ENCODE assay signal across 11 cellular contexts in genomic region chr3:184566441-184567414, GRCh38. TPM values are rescaled to one million over a fixed set of nuclear protein-coding genes. Genes with fewer than 3 reads are reported as not detected.
DNase-seq lines count a peak whose midpoint lies in the region; ATAC-seq and TF ChIP-seq lines count a peak whose summit lies in the region.
"Had no signal": no experiment of that assay in that cellular context is flagged by ENCODE, and none has a peak within 500 bp of the region (broad histone marks: within the 10 kb centered on the region; RNA-seq: fewer than 3 reads in every experiment).

No MANE protein-coding gene starts in this region.

- peaks cover 14 to 61% (median 33%) of the 10 kb centered on the region in 10 experiments; a peak in 19 of 20 replicates for H3K4me1 ChIP-seq in BLaER1 treated with 17β-estradiol and CSF1 and Interleukin-3, amounts not matched to agents 10 nM and 100 nM
- H3K4me1 ChIP-seq in foreskin keratinocyte (peaks cover 34% of the 10 kb centered on the region), rectal smooth muscle tissue (ENCODE audit: control insufficient read depth, insufficient read depth, low read length) (peaks cover 34% of the 10 kb centered on the region)
- H3K4me1 ChIP-seq: psoas muscle had no signal

- H3K9me3 ChIP-seq in BLaER1 treated with 17β-estradiol and CSF1 and Interleukin-3, amounts not matched to agents 10 nM and 100 nM (replicated peaks in 1 of 11) = no peaks in the 10 kb centered on the region
- H3K9me3 ChIP-seq: adrenal gland, psoas muscle had no signal

- DNase-seq in RWPE1 (ENCODE audit: low spot score) = peak; percentile 66
- peak in 1 of 2 donors; percentile 48 for DNase-seq in foreskin keratinocyte
- DNase-seq in naive thymus-derived CD8-positive, alpha-beta T cell = no peak
- no peak for DNase-seq in activated CD4-positive, CD25-positive, alpha-beta regulatory T cell treated with anti-CD3 and anti-CD28 coated beads, Interleukin-2, amount 50 U/mL, for 72 hours
- DNase-seq in SW 1271 (lab: John Stamatoyannopoulos, UW) = no peak
- DNase-seq in NCI-H187 (lab: John Stamatoyannopoulos, UW) = no peak
- DNase-seq: psoas muscle had no signal

- no peak overlapping the region for H3K27ac Mint-ChIP-seq in naive thymus-derived CD8-positive, alpha-beta T cell
- H3K27ac Mint-ChIP-seq: CD14-positive monocyte had no signal

- H3K9me3 Mint-ChIP-seq in naive thymus-derived CD8-positive, alpha-beta T cell = no peaks in the 10 kb centered on the region

- H3K36me3 Mint-ChIP-seq in naive thymus-derived CD8-positive, alpha-beta T cell = peaks cover 0 to 3% (median 0%) of the 10 kb centered on the region in 3 donors

- no peak overlapping the region for H3K4me3 ChIP-seq in BLaER1 treated with 17β-estradiol and CSF1 and Interleukin-3, amounts not matched to agents 10 nM and 100 nM
- no peak overlapping the region for H3K4me3 ChIP-seq in rectal smooth muscle tissue (ENCODE audit: low read length)
- H3K4me3 ChIP-seq: adrenal gland, psoas muscle had no signal

- TF ChIP-seq CTCF in RWPE1 (conservative IDR thresholded peaks at IDR 0.05; ENCODE audit: low read depth) (no peak), foreskin keratinocyte (conservative IDR thresholded peaks at IDR 0.05) (no peak)

- H3K9ac ChIP-seq in BLaER1 treated with 17β-estradiol and CSF1 and Interleukin-3, amounts not matched to agents 10 nM and 100 nM = no peak overlapping the region
- H3K9ac ChIP-seq in rectal smooth muscle tissue (ENCODE audit: low read length) = no peak overlapping the region

- peaks cover 0 to 97% (median 54%) of the 10 kb centered on the region in 11 experiments; a peak in 16 of 22 replicates for H4K20me1 ChIP-seq in BLaER1 treated with 17β-estradiol and CSF1 and Interleukin-3, amounts not matched to agents 10 nM and 100 nM

- no peak overlapping the region for H3K4me3 Mint-ChIP-seq in naive thymus-derived CD8-positive, alpha-beta T cell

- H3K4me2 ChIP-seq in BLaER1 treated with 17β-estradiol and CSF1 and Interleukin-3, amounts not matched to agents 10 nM and 100 nM = peak overlapping the region in 7 of 11 experiments; percentile 4 to 96 (median 8); a peak in 6 of 22 replicates

- CTCF ChIA-PET in RWPE1 (lab: Yijun Ruan, JAX) = interaction anchor here (0.6 to 1.0 kb wide), 2 partner anchors 18 to 193 kb away, joined by 3 to 7 read pairs; no protein-coding TSS in a partner anchor

- peak; percentile 8 for ATAC-seq in foreskin keratinocyte
- no peak for ATAC-seq in naive thymus-derived CD8-positive, alpha-beta T cell
- ATAC-seq: psoas muscle had no signal

- H3K36me3 ChIP-seq in BLaER1 treated with 17β-estradiol and CSF1 and Interleukin-3, amounts not matched to agents 10 nM and 100 nM = no peaks in the 10 kb centered on the region
- no peaks in the 10 kb centered on the region for H3K36me3 ChIP-seq in rectal smooth muscle tissue (ENCODE audit: control insufficient read depth, insufficient read depth, low read length)
- H3K36me3 ChIP-seq: adrenal gland had no signal

- POLR2A ChIA-PET in RWPE1 (lab: Yijun Ruan, JAX; ENCODE audit: low non-redundant PET) = interaction anchor here (0.6 to 1.1 kb wide), 5 partner anchors 37 to 656 kb away, joined by 3 to 6 read pairs (median 4); no protein-coding TSS in a partner anchor
- POLR2A ChIA-PET in naive thymus-derived CD8-positive, alpha-beta T cell (lab: Charles Lee) = no interaction called here

- H3K27ac ChIP-seq in BLaER1 treated with 17β-estradiol and CSF1 and Interleukin-3, amounts not matched to agents 10 nM and 100 nM = no peak overlapping the region
- peak overlapping the region; percentile 97 for H3K27ac ChIP-seq in RWPE1
- peak overlapping the region; percentile 68 for H3K27ac ChIP-seq in foreskin keratinocyte
- H3K27ac ChIP-seq in rectal smooth muscle tissue (ENCODE audit: low read depth, low read length) = peak overlapping the region; percentile 87
- H3K27ac ChIP-seq: psoas muscle had no signal

- peaks cover 74 to 100% (median 100%) of the 10 kb centered on the region in 11 experiments for H3K27me3 ChIP-seq in BLaER1 treated with 17β-estradiol and CSF1 and Interleukin-3, amounts not matched to agents 10 nM and 100 nM
- H3K27me3 ChIP-seq in foreskin keratinocyte (peaks cover 3% of the 10 kb centered on the region), rectal smooth muscle tissue (ENCODE audit: control insufficient read depth, insufficient read depth, low read length) (no peaks in the 10 kb centered on the region)
- H3K27me3 ChIP-seq: adrenal gland had no signal

- H3K4me1 Mint-ChIP-seq in naive thymus-derived CD8-positive, alpha-beta T cell = peaks cover 5 to 21% (median 11%) of the 10 kb centered on the region in 4 donors

- H3K27me3 Mint-ChIP-seq in naive thymus-derived CD8-positive, alpha-beta T cell = peaks cover 16 to 48% (median 31%) of the 10 kb centered on the region in 5 donors

RNA-seq across cellular contexts. Expression of gene EPHB3, which starts 5.1 kb away (rescaled TPM):
- 5.2 and 10.8 TPM in 2 replicates for total RNA-seq in foreskin keratinocyte
- 4.3 and 6.5 TPM in 2 replicates for polyA plus RNA-seq in foreskin keratinocyte
- total RNA-seq in naive thymus-derived CD8-positive, alpha-beta T cell = not detected
- polyA plus RNA-seq in naive thymus-derived CD8-positive, alpha-beta T cell = under 1 TPM; 0.23 to 0.59 (median 0.55) TPM

Comparison
In these comparisons a context has a peak if more than half of its experiments do, and no peak if none do; other contexts are left out.
1. H3K27ac ChIP-seq: peak in RWPE1 (single experiment), foreskin keratinocyte (single experiment) and rectal smooth muscle tissue (single experiment); none in BLaER1 treated with 17β-estradiol and CSF1 and Interleukin-3, amounts not matched to agents 10 nM and 100 nM (0 of 11).